ENCODE assay signal across 15 cellular contexts in the genomic region with DNA sequence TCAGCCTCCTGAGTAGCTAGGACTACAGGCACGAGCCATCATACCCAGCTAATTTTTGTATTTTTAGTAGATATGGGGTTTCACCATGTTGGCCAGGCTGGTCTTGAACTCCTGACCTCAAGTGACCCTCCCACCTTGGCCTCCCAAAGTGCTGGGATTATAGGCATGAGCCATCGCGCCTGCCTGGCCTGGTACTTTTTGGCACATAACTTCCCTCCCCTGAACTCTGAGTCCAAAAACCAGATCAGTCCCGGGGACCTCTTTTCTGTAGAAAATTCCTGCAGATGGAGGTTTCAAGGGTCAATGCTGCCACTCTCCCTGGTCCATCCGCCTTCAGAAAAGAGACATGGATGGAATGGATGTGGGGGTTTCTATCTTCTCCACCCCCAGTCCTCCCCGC. TPM values are rescaled to one million over a fixed set of nuclear protein-coding genes. Genes with fewer than 3 reads are reported as not detected.
DNase-seq lines count a peak whose midpoint lies in the region; ATAC-seq and TF ChIP-seq lines count a peak whose summit lies in the region.
"Not testable (repeated sequence)": the region's sequence is repeated elsewhere in the genome, so short reads cannot be mapped to it uniquely, and the experiment has no call there.
"Had no signal": no experiment of that assay in that cellular context is flagged by ENCODE, and none has a peak within 500 bp of the region (broad histone marks: within the 10 kb centered on the region; RNA-seq: fewer than 3 reads in every experiment).

No MANE protein-coding gene starts in this region.

- H3K4me1 ChIP-seq in adrenal gland (replicated peaks in 1 of 2) (peaks cover 9 to 15% of the 10 kb centered on the region in 2 donors), lower lobe of right lung (peaks cover 17% of the 10 kb centered on the region)
- H3K4me1 ChIP-seq in esophagus (ENCODE audit: control insufficient read depth in 2 of 2, insufficient read depth in 2 of 2, low read length in 1 of 2): not testable (repeated sequence)

- not testable (repeated sequence) for H3K9me3 Mint-ChIP-seq in HFFc6

- H3K36me3 ChIP-seq in adrenal gland (replicated peaks in 1 of 2); esophagus (ENCODE audit: control insufficient read depth in 2 of 2, insufficient read depth in 2 of 2, low read length in 1 of 2); lower lobe of right lung: not testable (repeated sequence)

- DNase-seq in HFFc6; left cardiac atrium; lower lobe of right lung; sciatic nerve (ENCODE audit: low spot score); substantia nigra (lab: John Stamatoyannopoulos, UW): not testable (repeated sequence)
- DNase-seq in adrenal gland: peak in 1 of 7 donors; percentile 14

- peak; percentile 6 to 19 for ATAC-seq in left cardiac atrium
- not testable (repeated sequence) for ATAC-seq in lower lobe of right lung
- peak; percentile 17 for ATAC-seq in sciatic nerve

- 28 to 43% (median 41%) methylated on average over 4 to 6 of the region's 6 CpGs for WGBS in adrenal gland, 4 donors
- 41 to 43% methylated on average over 6 of the region's 6 CpGs for WGBS in esophagus, 2 donors

- TF ChIP-seq POLR2A in adrenal gland (IDR thresholded peaks at IDR 0.05): not testable (repeated sequence)

- not testable (repeated sequence) for H3K27me3 Mint-ChIP-seq in HFFc6 (ENCODE audit: insufficient read depth)

- H3K4me3 Mint-ChIP-seq in HFFc6: peak overlapping the region; percentile 56; the same call in 1 of the 2 replicates

- H3K27me3 ChIP-seq in adrenal gland; esophagus (ENCODE audit: control insufficient read depth in 1 of 2, insufficient read depth in 2 of 2, low read length in 2 of 2); lower lobe of right lung (ENCODE audit: low read depth): not testable (repeated sequence)

- H3K27ac ChIP-seq in adrenal gland: peak overlapping the region in 4 of 5 donors; percentile 61 to 77 (median 74)
- H3K27ac ChIP-seq in esophagus (ENCODE audit: low read depth in 2 of 2, low read length in 1 of 2): peak overlapping the region; percentile 21 to 50
- peak overlapping the region; percentile 9 for H3K27ac ChIP-seq in lower lobe of right lung
- peak overlapping the region; percentile 63 for H3K27ac ChIP-seq in substantia nigra (ENCODE audit: low read depth, low read length, poor library complexity, severe bottlenecking)

- H3K27ac Mint-ChIP-seq in HFFc6: peak overlapping the region; percentile 65; the same call in 1 of the 2 replicates

- H3K4me3 ChIP-seq in adrenal gland: peak overlapping the region in 1 of 4 donors; percentile 38
- H3K4me3 ChIP-seq in esophagus (ENCODE audit: low read depth in 1 of 2, low read length in 2 of 2): not testable (repeated sequence)
- peak overlapping the region; percentile 10 for H3K4me3 ChIP-seq in lower lobe of right lung

- H3K36me3 Mint-ChIP-seq in HFFc6 (ENCODE audit: low read depth): not testable (repeated sequence)

- not testable (repeated sequence) for H3K9me3 ChIP-seq in adrenal gland (replicated peaks in 1 of 3); esophagus (ENCODE audit: control insufficient read depth in 2 of 2, insufficient read depth in 1 of 2, low read depth in 1 of 2, low read length in 1 of 2); lower lobe of right lung

- TF ChIP-seq CTCF in HFFc6 (IDR thresholded peaks at IDR 0.05); adrenal gland (IDR thresholded peaks at IDR 0.05); lower lobe of right lung (IDR thresholded peaks at IDR 0.05): not testable (repeated sequence)

- intact Hi-C loops in adrenal gland (cut with DNase I); left cardiac atrium (cut with DNase I); lower lobe of right lung (cut with DNase I); sciatic nerve (cut with DNase I): not testable (repeated sequence)

- H3K4me1 Mint-ChIP-seq in HFFc6 (ENCODE audit: low read depth): peaks cover 16% of the 10 kb centered on the region

RNA-seq across cellular contexts. Expression of a gene that starts 0.4 kb away (rescaled TPM):
- under 1 TPM in 5 of 6 experiments, not detected in 1; 0.19 to 0.68 (median 0.30) TPM for total RNA-seq in HFFc6 (2021; fragmentation: NEBNext Ultra II Directional; extraction: Animal tissue kit (Norgen Biotek cat#: 25700))
- 10 to 100 TPM in 1 of 8 donors, 1 to 10 TPM in 7; 2.2 to 10.2 (median 6.0) TPM for total RNA-seq in adrenal gland
- polyA plus RNA-seq in adrenal gland: 1 to 10 TPM in 2 of 3 donors, under 1 TPM in 1; 0.60 to 9.3 (median 5.8) TPM
- 1 to 10 TPM; 1.1 to 1.3 TPM for polyA plus RNA-seq in esophagus
- 10 to 100 TPM; 21.9 to 25.3 TPM for total RNA-seq in left cardiac atrium
- total RNA-seq in lower lobe of right lung: 1.1 TPM
- total RNA-seq in sciatic nerve: 2.7 TPM
- total RNA-seq: body of pancreas, smooth muscle cell had no signal

RNA-seq across cellular contexts. Expression of a gene that starts 13.9 kb away (rescaled TPM):
- 100 to 1,000 TPM; 386 to 430 (median 398) TPM for total RNA-seq in HFFc6 (2021; fragmentation: NEBNext Ultra II Directional; extraction: Animal tissue kit (Norgen Biotek cat#: 25700))
- total RNA-seq in adrenal gland: 1,000 to 10,000 TPM in 2 of 8 donors, 100 to 1,000 TPM in 6; 543 to 1,329 (median 785) TPM
- polyA plus RNA-seq in adrenal gland: 100 to 1,000 TPM; 217 to 816 (median 352) TPM
- polyA plus RNA-seq in esophagus: 100 to 1,000 TPM; 148 to 438 TPM
- 100 to 1,000 TPM; 430 to 503 TPM for total RNA-seq in left cardiac atrium
- 199 TPM for total RNA-seq in lower lobe of right lung
- 170 TPM for total RNA-seq in sciatic nerve

RNA-seq across cellular contexts. Expression of a gene that starts 23.8 kb away (rescaled TPM):
- not detected for total RNA-seq in HFFc6 (2021; fragmentation: NEBNext Ultra II Directional; extraction: Animal tissue kit (Norgen Biotek cat#: 25700))
- 1 to 10 TPM in 2 of 8 donors, not detected in 6; 1.6 to 2.5 TPM for total RNA-seq in adrenal gland
- not detected for polyA plus RNA-seq in adrenal gland
- polyA plus RNA-seq in esophagus: under 1 TPM; 0.67 to 0.69 TPM
- not detected for total RNA-seq in left cardiac atrium
- total RNA-seq in lower lobe of right lung: not detected
- total RNA-seq in sciatic nerve: not detected
- total RNA-seq: activated CD4-positive, alpha-beta T cell treated with anti-CD3 and anti-CD28 coated beads, Interleukin-2, amount 10 ng/mL, durations not matched to agents 24 days and 14 days; activated CD8-positive, alpha-beta memory T cell treated with anti-CD3 and anti-CD28 coated beads for 36 hours; activated naive CD8-positive, alpha-beta T cell treated with anti-CD3 and anti-CD28 coated beads for 36 hours; Caco-2; HT1080; neural crest cell; smooth muscle cell had no signal
- polyA plus RNA-seq: smooth muscle cell had no signal

RNA-seq across cellular contexts. Expression of a gene that starts 28.3 kb away (rescaled TPM):
- total RNA-seq in HFFc6 (2021; fragmentation: NEBNext Ultra II Directional; extraction: Animal tissue kit (Norgen Biotek cat#: 25700)): 100 to 1,000 TPM; 117 to 151 (median 127) TPM
- 100 to 1,000 TPM; 118 to 230 (median 181) TPM for total RNA-seq in adrenal gland
- polyA plus RNA-seq in adrenal gland: 100 to 1,000 TPM in 1 of 3 donors, 10 to 100 TPM in 2; 75.6 to 142 (median 92.3) TPM
- polyA plus RNA-seq in esophagus: 10 to 100 TPM; 43.3 to 64.1 TPM
- total RNA-seq in left cardiac atrium: 10 to 100 TPM; 50.6 to 52.5 TPM
- 148 TPM for total RNA-seq in lower lobe of right lung
- total RNA-seq in sciatic nerve: 86.4 TPM

RNA-seq across cellular contexts. Expression of a gene that starts 40.8 kb away (rescaled TPM):
- total RNA-seq in HFFc6 (2021; fragmentation: NEBNext Ultra II Directional; extraction: Animal tissue kit (Norgen Biotek cat#: 25700)): 100 to 1,000 TPM; 164 to 197 (median 180) TPM
- total RNA-seq in adrenal gland: 100 to 1,000 TPM in 2 of 8 donors, 10 to 100 TPM in 6; 51.6 to 128 (median 85.3) TPM
- 100 to 1,000 TPM; 142 to 240 (median 163) TPM for polyA plus RNA-seq in adrenal gland
- 100 to 1,000 TPM; 133 to 157 TPM for polyA plus RNA-seq in esophagus
- 10 to 100 TPM; 61.9 to 74.9 TPM for total RNA-seq in left cardiac atrium
- 75.3 TPM for total RNA-seq in lower lobe of right lung
- 77.3 TPM for total RNA-seq in sciatic nerve

Comparison
In these comparisons a context has a peak if more than half of its experiments do, and no peak if none do; other contexts are left out.
1. H3K27ac ChIP-seq: peak in every context shown above with its lines; median percentile 74 in adrenal gland; 63 in substantia nigra; 36 in esophagus; 9 in lower lobe of right lung.